In genomic region chr9:130472184-130472705, GRCh38 we compare ENCODE assay signal across 16 cellular contexts. TPM values are rescaled to one million over a fixed set of nuclear protein-coding genes. Genes with fewer than 3 reads are reported as not detected.
"Had no signal": no experiment of that assay in that cellular context is flagged by ENCODE, and none has a peak within 500 bp of the region (broad histone marks: within the 10 kb centered on the region; RNA-seq: fewer than 3 reads in every experiment).

No MANE protein-coding gene starts in this region.

- DNase-seq: activated naive CD4-positive, alpha-beta T cell; activated T-cell treated with anti-CD3 and anti-CD28 coated beads, Interleukin-2, amount 50 U/mL, for 24 hours; adrenal gland; central memory CD4-positive, alpha-beta T cell; dermis blood vessel endothelial cell; effector memory CD8-positive, alpha-beta T cell; head of caudate nucleus; hypothalamus; nucleus accumbens; stimulated activated CD4-positive, alpha-beta T cell treated with anti-CD3 and anti-CD28 coated beads, Interleukin-12 subunit alpha, Interleukin-12 subunit beta, amount 100 ng/mL, for 4 hours; trophoblast cell; uterus had no signal

- H3K27ac ChIP-seq: adrenal gland, ascending aorta, esophagus muscularis mucosa, parathyroid adenoma, uterus had no signal

- H3K4me1 ChIP-seq: adrenal gland, ascending aorta, esophagus muscularis mucosa, parathyroid adenoma, uterus had no signal

- H2AFZ ChIP-seq: parathyroid adenoma had no signal

- H3K9me3 ChIP-seq: adrenal gland, ascending aorta, esophagus muscularis mucosa, uterus had no signal

- ATAC-seq: effector memory CD8-positive, alpha-beta T cell; natural killer cell treated with Interleukin-12 subunit alpha and Interleukin-12 subunit beta and Interleukin-15 and Interleukin-18, amount 100 ng/mL, for 72 hours had no signal

- H3K27me3 ChIP-seq: adrenal gland, ascending aorta, esophagus muscularis mucosa, uterus had no signal

- H3K4me3 ChIP-seq: adrenal gland, ascending aorta, esophagus muscularis mucosa, uterus had no signal

- H3K9ac ChIP-seq: parathyroid adenoma had no signal

- H3K36me3 ChIP-seq: uterus had no signal

RNA-seq across cellular contexts. Expression of gene ASS1, which starts 27.5 kb away (rescaled TPM):
- total RNA-seq: natural killer cell treated with Interleukin-12 subunit alpha and Interleukin-12 subunit beta and Interleukin-15 and Interleukin-18, amount 100 ng/mL, for 72 hours had no signal
